ENCODE assay signal across 8 cellular contexts in the genomic region with DNA sequence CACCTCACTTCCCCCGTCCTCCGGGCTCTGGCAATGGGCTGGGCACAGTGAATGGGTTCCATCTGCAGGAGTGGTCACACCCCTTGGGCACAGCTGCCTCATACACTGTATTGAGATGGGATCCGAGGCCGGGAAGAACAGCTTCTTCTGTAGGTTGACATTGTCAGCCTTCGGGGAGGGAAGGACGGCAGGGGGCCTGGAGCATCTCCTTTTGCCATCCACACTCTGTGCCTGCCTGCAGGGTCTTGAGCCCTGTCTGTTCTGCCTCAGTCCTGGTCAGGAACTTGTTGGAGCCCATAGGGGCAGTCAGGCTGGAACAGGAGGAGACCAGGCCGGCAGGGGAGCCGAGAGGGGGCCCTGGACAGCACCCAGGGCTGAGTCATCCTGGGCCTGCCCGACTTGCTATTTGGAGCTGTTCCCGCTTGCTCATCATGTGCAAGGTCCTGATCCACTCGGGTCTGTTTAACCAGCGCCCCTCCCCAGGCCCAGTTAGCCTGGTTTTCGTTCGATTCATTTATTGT.
DNase-seq lines count a peak whose midpoint lies in the region; ATAC-seq and TF ChIP-seq lines count a peak whose summit lies in the region.

No MANE protein-coding gene starts in this region.

- CTCF ChIA-PET in AG04450 (lab: Charles Lee): interaction anchor here (0.6 to 5.3 kb wide), 2 partner anchors 97 to 187 kb away, joined by 3 to 51 read pairs; no protein-coding TSS in a partner anchor

- TF ChIP-seq CTCF in AG04450 (IDR thresholded peaks at IDR 0.05; ENCODE audit: low read depth, low read length): 0 out of 2 replicates have a peak, but pooled peaks have one; percentile 15

- no peak for DNase-seq in AG04450 (ENCODE audit: low read depth, low spot score)
- peak; percentile 54 for DNase-seq in NCI-H1694 treated with DMSO at 0.1 percent for 48 hours (lab: John Stamatoyannopoulos, UW)
- DNase-seq in effector memory CD8-positive, alpha-beta T cell: no peak
- DNase-seq in NCI-H146 treated with DMSO at 0.1 percent for 48 hours (lab: John Stamatoyannopoulos, UW; ENCODE audit: unreplicated experiment): no peak

- POLR2A ChIA-PET in AG04450 (lab: Yijun Ruan, JAX): interaction anchor here (0.7 to 2.2 kb wide), 6 partner anchors 18 to 531 kb away, joined by 3 to 10 read pairs (median 4); partner anchors contain the start of gene TNRC6C

- H3K4me3 ChIP-seq in AG04450 (ENCODE audit: low read depth, low read length): no peak overlapping the region
- H3K4me3 ChIP-seq in muscle layer of duodenum (ENCODE audit: low read depth in 1 of 2, low read length in 2 of 2): peak overlapping the region in 1 of 2 donors; percentile 6

- H3K27ac Mint-ChIP-seq in effector memory CD8-positive, alpha-beta T cell: peak overlapping the region; percentile 83 to 86

- no peaks in the 10 kb centered on the region for H3K36me3 ChIP-seq in muscle layer of duodenum (ENCODE audit: control insufficient read depth in 1 of 2, insufficient read depth in 2 of 2, low read length in 2 of 2)

- no peaks in the 10 kb centered on the region for H3K27me3 Mint-ChIP-seq in effector memory CD8-positive, alpha-beta T cell

- no peaks in the 10 kb centered on the region for H3K27me3 ChIP-seq in AG04450 (ENCODE audit: control insufficient read depth, insufficient read depth, low read length)
- no peaks in the 10 kb centered on the region for H3K27me3 ChIP-seq in muscle layer of duodenum (ENCODE audit: low read depth, low read length)

- H3K9me3 ChIP-seq in AG04450 (ENCODE audit: control insufficient read depth, insufficient read depth, low read length): no peaks in the 10 kb centered on the region
- no peaks in the 10 kb centered on the region for H3K9me3 ChIP-seq in muscle layer of duodenum (ENCODE audit: control insufficient read depth in 1 of 2, low read length in 2 of 2)

- H3K36me3 Mint-ChIP-seq in effector memory CD8-positive, alpha-beta T cell (ENCODE audit: insufficient read depth): peaks cover 10% of the 10 kb centered on the region

- peaks cover 39 to 56% of the 10 kb centered on the region in 2 donors for H3K4me1 Mint-ChIP-seq in effector memory CD8-positive, alpha-beta T cell (ENCODE audit: low read depth in 2 of 2)

- no peaks in the 10 kb centered on the region for H3K9me3 Mint-ChIP-seq in effector memory CD8-positive, alpha-beta T cell

- H3K27ac ChIP-seq in AG04450 (ENCODE audit: low read depth, low read length) (peak overlapping the region; percentile 91), muscle layer of duodenum (ENCODE audit: low read length) (peak overlapping the region; percentile 91)

- no peak for ATAC-seq in effector memory CD8-positive, alpha-beta T cell (replicated peaks)
- ATAC-seq in HG03442 (IDR thresholded peaks at IDR 0.05; ENCODE audit: unreplicated experiment) (no peak), HG03432 (IDR thresholded peaks at IDR 0.05; ENCODE audit: unreplicated experiment) (no peak), GM18519 (IDR thresholded peaks at IDR 0.05; ENCODE audit: low FRiP score, unreplicated experiment) (no peak)

- H3K4me1 ChIP-seq in muscle layer of duodenum (ENCODE audit: control insufficient read depth in 1 of 2, insufficient read depth in 2 of 2, low read length in 2 of 2): peaks cover 54 to 81% of the 10 kb centered on the region in 2 donors

- no peak overlapping the region for H3K4me3 Mint-ChIP-seq in effector memory CD8-positive, alpha-beta T cell
